10 cellular contexts compared by ENCODE assay signal in the genomic region with DNA sequence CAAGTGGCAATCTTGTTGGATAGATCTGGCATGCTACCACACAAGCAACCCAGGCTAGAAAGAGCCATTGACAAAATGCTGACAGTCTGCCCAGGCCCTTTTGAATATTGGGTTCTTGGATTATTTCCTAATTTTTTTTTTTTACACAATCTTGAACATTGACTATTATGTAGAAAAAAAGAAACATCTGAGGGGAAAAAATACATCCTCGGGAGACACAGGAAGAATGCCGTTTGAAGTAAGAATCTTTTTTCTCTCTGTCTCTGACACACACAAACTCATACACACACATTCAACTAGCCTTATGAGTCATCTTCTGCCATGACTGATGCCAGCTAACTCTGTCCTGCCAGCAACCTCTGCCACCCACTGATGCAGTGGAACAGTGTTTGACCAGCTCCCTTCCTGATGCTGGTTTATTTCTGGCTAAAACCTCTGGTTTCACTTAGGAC. TPM values are rescaled to one million over a fixed set of nuclear protein-coding genes. Genes with fewer than 3 reads are reported as not detected.
A peak's percentile ranks its signal among the peaks of the same experiment; 100 is the strongest.
DNase-seq lines count a peak whose midpoint lies in the region; ATAC-seq and TF ChIP-seq lines count a peak whose summit lies in the region.
"Had no signal": no experiment of that assay in that cellular context is flagged by ENCODE, and none has a peak within 500 bp of the region (broad histone marks: within the 10 kb centered on the region; RNA-seq: fewer than 3 reads in every experiment).

No MANE protein-coding gene starts in this region.

- POLR2A ChIA-PET in CD8-positive, alpha-beta T cell (lab: Charles Lee) = no interaction called here

- H3K36me3 Mint-ChIP-seq in CD8-positive, alpha-beta T cell = no peaks in the 10 kb centered on the region

- H3K4me1 ChIP-seq in left lung (peaks cover 0 to 5% of the 10 kb centered on the region in 2 donors), transverse colon (peaks cover 14 to 56% (median 35%) of the 10 kb centered on the region in 4 donors)
- no peaks in the 10 kb centered on the region for H3K4me1 ChIP-seq in CD8-positive, alpha-beta T cell (ENCODE audit: insufficient read depth, low read length)

- WGBS in transverse colon (ENCODE audit: low coverage in 1 of 2), 2 donors = 7 to 32% methylated on average over 2 of the region's 2 CpGs

- H3K27me3 Mint-ChIP-seq in CD8-positive, alpha-beta T cell (ENCODE audit: low read depth) = peaks cover 7% of the 10 kb centered on the region

- H3K27me3 ChIP-seq in left lung (no peaks in the 10 kb centered on the region), transverse colon (no peaks in the 10 kb centered on the region)
- no peaks in the 10 kb centered on the region for H3K27me3 ChIP-seq in CD8-positive, alpha-beta T cell (ENCODE audit: insufficient read depth, low read length)

- peak overlapping the region in 1 of 2 donors; percentile 2 for H3K27ac ChIP-seq in left lung
- H3K27ac ChIP-seq in transverse colon = peak overlapping the region; percentile 76 to 94 (median 84)
- H3K27ac ChIP-seq in CD8-positive, alpha-beta T cell (ENCODE audit: low read depth, low read length) = no peak overlapping the region

- H3K27ac Mint-ChIP-seq in CD8-positive, alpha-beta T cell = no peak overlapping the region
- H3K27ac Mint-ChIP-seq: B cell had no signal

- no peak for TF ChIP-seq CTCF in left lung (IDR thresholded peaks at IDR 0.05)
- TF ChIP-seq CTCF in transverse colon (IDR thresholded peaks at IDR 0.05) = no peak
- no peak for TF ChIP-seq CTCF in CD8-positive, alpha-beta T cell (IDR thresholded peaks at IDR 0.05)

- H3K9me3 Mint-ChIP-seq in CD8-positive, alpha-beta T cell = no peaks in the 10 kb centered on the region

- H3K4me3 ChIP-seq in left lung (no peak overlapping the region), transverse colon (no peak overlapping the region)
- no peak overlapping the region for H3K4me3 ChIP-seq in CD8-positive, alpha-beta T cell (ENCODE audit: low read depth, low read length)

- TF ChIP-seq POLR2A in transverse colon (IDR thresholded peaks at IDR 0.05) = no peak

- DNase-seq in activated T-cell treated with anti-CD3 and anti-CD28 coated beads for 48 hours (ENCODE audit: low read depth) = peak; percentile 18
- no peak for DNase-seq in activated T-cell treated with anti-CD3 and anti-CD28 coated beads, Interleukin-2, amount 50 U/mL, for 1 hour
- peak; percentile 75 for DNase-seq in cerebellar cortex (ENCODE audit: low spot score)
- DNase-seq in left lung = no peak
- no peak for DNase-seq in transverse colon
- DNase-seq in CD8-positive, alpha-beta T cell = no peak
- DNase-seq: H7 had no signal

- in situ Hi-C loops in transverse colon (cut with MboI; ENCODE audit: low pct_ligation_motif_present in 1 of 4, low pct_unique_long_range_greater_than_20kb in 1 of 4, low sequenced_read_pairs in 3 of 4) = no loop called here

- H3K4me3 Mint-ChIP-seq in CD8-positive, alpha-beta T cell = no peak overlapping the region
- H3K4me3 Mint-ChIP-seq: B cell had no signal

- CTCF ChIA-PET in CD8-positive, alpha-beta T cell (lab: Charles Lee) = interaction anchor here (0.6 kb wide), 1 partner anchor 26 kb away, joined by 4 read pairs; no protein-coding TSS in a partner anchor

- no peaks in the 10 kb centered on the region for H3K4me1 Mint-ChIP-seq in CD8-positive, alpha-beta T cell (ENCODE audit: low read depth)

- H3K9me3 ChIP-seq in left lung = no peaks in the 10 kb centered on the region
- no peaks in the 10 kb centered on the region for H3K9me3 ChIP-seq in transverse colon
- no peaks in the 10 kb centered on the region for H3K9me3 ChIP-seq in CD8-positive, alpha-beta T cell (ENCODE audit: low read length)

- ATAC-seq in left lung (peak; percentile 80), HG02759 (IDR thresholded peaks at IDR 0.05; ENCODE audit: unreplicated experiment) (no peak), GM21723 (IDR thresholded peaks at IDR 0.05; ENCODE audit: unreplicated experiment) (no peak)
- no peak for ATAC-seq in CD8-positive, alpha-beta T cell

- TF ChIP-seq EP300 in transverse colon (IDR thresholded peaks at IDR 0.05; ENCODE audit: low read depth) = no peak

- H3K36me3 ChIP-seq in left lung = no peaks in the 10 kb centered on the region
- H3K36me3 ChIP-seq in transverse colon = no peaks in the 10 kb centered on the region
- no peaks in the 10 kb centered on the region for H3K36me3 ChIP-seq in CD8-positive, alpha-beta T cell (ENCODE audit: insufficient read depth, low read length)

- intact Hi-C loops in left lung (cut with DNase I) (no loop called here), transverse colon (cut with DNase I; ENCODE audit: low total_unique reads) (no loop called here)
- intact Hi-C loops in CD8-positive, alpha-beta T cell (cut with DNase I, micrococcal nuclease) = no loop called here

RNA-seq across cellular contexts. Expression of a gene that starts 47.2 kb away (rescaled TPM):
- total RNA-seq in left lung (10 to 100 TPM; 44.0 to 52.7 TPM), transverse colon (100 to 1,000 TPM in 3 of 4 donors, 10 to 100 TPM in 1; 92.2 to 308 (median 150) TPM)
- total RNA-seq in CD8-positive, alpha-beta T cell = 1 to 10 TPM; 3.0 to 3.9 TPM

Comparison
In these comparisons a context has a peak if more than half of its experiments do, and no peak if none do; other contexts are left out.
1. DNase-seq: peak in activated T-cell treated with anti-CD3 and anti-CD28 coated beads for 48 hours (single experiment) and cerebellar cortex (single experiment); none in activated T-cell treated with anti-CD3 and anti-CD28 coated beads, Interleukin-2, amount 50 U/mL, for 1 hour (single experiment), left lung (0 of 2), transverse colon (single experiment) and CD8-positive, alpha-beta T cell (0 of 7).
2. RNA of a gene that starts 47.2 kb away (total RNA-seq): 92.2 to 308 TPM in transverse colon and 44.0 to 52.7 TPM in left lung; 3.0 to 3.9 TPM in CD8-positive, alpha-beta T cell; every median in the first group is over 4 times any median in the second.